9 cellular contexts compared by ENCODE assay signal in genomic region chr1:39214021-39214713, GRCh38. TPM values are rescaled to one million over a fixed set of nuclear protein-coding genes. Genes with fewer than 3 reads are reported as not detected.
A peak's percentile ranks its signal among the peaks of the same experiment; 100 is the strongest.
DNase-seq lines count a peak whose midpoint lies in the region; ATAC-seq and TF ChIP-seq lines count a peak whose summit lies in the region.
"Had no signal": no experiment of that assay in that cellular context is flagged by ENCODE, and none has a peak within 500 bp of the region (broad histone marks: within the 10 kb centered on the region; RNA-seq: fewer than 3 reads in every experiment).

No MANE protein-coding gene starts in this region.

- TF ChIP-seq CTCF in vagina (IDR thresholded peaks at IDR 0.05), result no peak
- TF ChIP-seq CTCF in GM13977 (IDR thresholded peaks at IDR 0.05; ENCODE audit: extremely low read depth, insufficient read depth, missing control alignments), result no peak

- H3K9me3 ChIP-seq in vagina, result no peaks in the 10 kb centered on the region

- peak; percentile 93 for ATAC-seq in Right ventricle myocardium inferior
- no peak for ATAC-seq in GM21381 (IDR thresholded peaks at IDR 0.05; ENCODE audit: unreplicated experiment)

- peaks cover 43% of the 10 kb centered on the region for H3K4me1 Mint-ChIP-seq in dendritic cell treated with granulocyte-macrophage colony-stimulating factor and Interleukin-4, amounts not matched to agents 40 ng/mL and 50 ng/mL, for 4 days (ENCODE audit: low read depth)

- H3K4me1 ChIP-seq in vagina, result peaks cover 59% of the 10 kb centered on the region

- H3K27ac ChIP-seq in vagina, result peak overlapping the region; percentile 60

- intact Hi-C loops in Right ventricle myocardium inferior (cut with DNase I) (no loop called here), cardiac septum (cut with DNase I) (no loop called here), vagina (cut with DNase I) (no loop called here)
- intact Hi-C loops in dendritic cell treated with granulocyte-macrophage colony-stimulating factor and Interleukin-4, amounts not matched to agents 40 ng/mL and 50 ng/mL, for 4 days (cut with micrococcal nuclease), result no loop called here

- H3K4me3 Mint-ChIP-seq in dendritic cell treated with granulocyte-macrophage colony-stimulating factor and Interleukin-4, amounts not matched to agents 40 ng/mL and 50 ng/mL, for 4 days, result no peak overlapping the region

- peak overlapping the region; percentile 83 for H3K27ac Mint-ChIP-seq in dendritic cell treated with granulocyte-macrophage colony-stimulating factor and Interleukin-4, amounts not matched to agents 40 ng/mL and 50 ng/mL, for 4 days

- H3K4me3 ChIP-seq in vagina, result no peak overlapping the region

- TF ChIP-seq POLR2A in vagina (IDR thresholded peaks at IDR 0.05), result no peak

- no peaks in the 10 kb centered on the region for H3K27me3 Mint-ChIP-seq in dendritic cell treated with granulocyte-macrophage colony-stimulating factor and Interleukin-4, amounts not matched to agents 40 ng/mL and 50 ng/mL, for 4 days

- no peaks in the 10 kb centered on the region for H3K36me3 ChIP-seq in vagina

- no peaks in the 10 kb centered on the region for H3K36me3 Mint-ChIP-seq in dendritic cell treated with granulocyte-macrophage colony-stimulating factor and Interleukin-4, amounts not matched to agents 40 ng/mL and 50 ng/mL, for 4 days (ENCODE audit: low read depth)

- no peaks in the 10 kb centered on the region for H3K27me3 ChIP-seq in vagina

- no peaks in the 10 kb centered on the region for H3K9me3 Mint-ChIP-seq in dendritic cell treated with granulocyte-macrophage colony-stimulating factor and Interleukin-4, amounts not matched to agents 40 ng/mL and 50 ng/mL, for 4 days

- in situ Hi-C loops in GM13977 (cut with MboI; ENCODE audit: low pct_unique_long_range_greater_than_20kb, low sequenced_read_pairs, unreplicated experiment), result no loop called here

- DNase-seq in Right ventricle myocardium inferior (ENCODE audit: missing footprints) (no peak), cardiac septum (ENCODE audit: low spot score) (no peak), midbrain (lab: John Stamatoyannopoulos, UW) (peak; percentile 73), vagina (ENCODE audit: extremely low spot score in 2 of 2) (no peak), DMS153 treated with DMSO at 0.1 percent for 48 hours (lab: John Stamatoyannopoulos, UW; ENCODE audit: unreplicated experiment) (no peak), GM13977 (ENCODE audit: low spot score) (no peak)
- DNase-seq: NCI-H526 treated with DMSO at 0.1 percent for 48 hours had no signal

RNA-seq across cellular contexts. Expression of gene MACF1, which starts 9.7 kb away (rescaled TPM):
- total RNA-seq in Right ventricle myocardium inferior (217 TPM), cardiac septum (331 TPM), vagina (291 TPM)
